In the genomic region with DNA sequence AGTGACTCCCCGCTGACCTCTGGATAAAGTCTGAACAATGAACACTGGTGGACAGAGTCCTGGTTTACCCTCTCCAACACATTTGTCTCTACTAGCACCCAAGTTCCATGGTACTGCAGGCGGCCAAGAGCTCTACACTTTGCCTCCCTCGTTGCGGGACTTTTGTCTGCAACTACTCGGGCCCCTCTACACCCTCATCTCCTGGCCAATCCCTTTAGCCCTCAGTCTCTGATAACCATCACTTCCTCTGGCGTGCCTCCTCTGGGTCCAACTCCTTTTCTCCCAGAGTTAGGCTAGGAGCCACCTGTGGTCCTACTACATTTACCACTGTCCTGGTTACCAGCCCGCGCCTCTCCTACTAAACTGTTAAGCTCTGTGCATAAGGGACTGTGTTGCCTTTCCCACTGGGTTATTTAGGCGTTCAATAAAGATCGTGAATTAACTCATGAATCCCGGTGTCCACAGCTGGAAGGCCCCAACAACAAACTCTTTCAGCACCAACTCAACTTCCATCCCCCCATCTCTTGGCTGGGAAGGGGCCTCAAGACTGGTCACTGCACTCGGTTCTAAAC, we compare ENCODE assay signal across 8 cellular contexts. TPM values are rescaled to one million over a fixed set of nuclear protein-coding genes. Genes with fewer than 3 reads are reported as not detected.
DNase-seq lines count a peak whose midpoint lies in the region; ATAC-seq and TF ChIP-seq lines count a peak whose summit lies in the region.

No MANE protein-coding gene starts in this region.

- peaks cover 62% of the 10 kb centered on the region for H3K4me1 Mint-ChIP-seq in activated naive CD4-positive, alpha-beta T cell treated with anti-CD3 and anti-CD28 coated beads, Interleukin-2, amount 50 U/mL, for 24 hours
- peaks cover 61 to 65% (median 65%) of the 10 kb centered on the region in 3 donors for H3K4me1 Mint-ChIP-seq in T-cell
- peaks cover 27% of the 10 kb centered on the region for H3K4me1 Mint-ChIP-seq in osteocyte (ENCODE audit: unreplicated experiment)

- H3K36me3 Mint-ChIP-seq in activated naive CD4-positive, alpha-beta T cell treated with anti-CD3 and anti-CD28 coated beads, Interleukin-2, amount 50 U/mL, for 24 hours, result peaks cover 5% of the 10 kb centered on the region
- H3K36me3 Mint-ChIP-seq in T-cell (peaks cover 12% of the 10 kb centered on the region), osteocyte (ENCODE audit: unreplicated experiment) (peaks cover 8% of the 10 kb centered on the region)

- no peak for DNase-seq in activated naive CD4-positive, alpha-beta T cell treated with anti-CD3 and anti-CD28 coated beads, Interleukin-2, amount 50 U/mL, for 16 hours
- DNase-seq in T-cell (no peak), fibroblast of pulmonary artery (ENCODE audit: low read depth) (no peak), osteocyte (ENCODE audit: extremely low spot score, unreplicated experiment) (no peak)
- no peak for DNase-seq in central memory CD4-positive, alpha-beta T cell

- H3K4me3 ChIP-seq in fibroblast of pulmonary artery (replicated peaks; ENCODE audit: low read depth, low read length), result peak overlapping the region; percentile 67

- H3K27me3 Mint-ChIP-seq in activated naive CD4-positive, alpha-beta T cell treated with anti-CD3 and anti-CD28 coated beads, Interleukin-2, amount 50 U/mL, for 24 hours, result no peaks in the 10 kb centered on the region
- H3K27me3 Mint-ChIP-seq in T-cell (no peaks in the 10 kb centered on the region), osteocyte (ENCODE audit: unreplicated experiment) (no peaks in the 10 kb centered on the region)

- no peak for TF ChIP-seq CTCF in fibroblast of pulmonary artery (IDR thresholded peaks at IDR 0.05; ENCODE audit: low read length, missing control alignments)
- no peak for TF ChIP-seq CTCF in osteocyte (IDR thresholded peaks at IDR 0.05)

- ATAC-seq in T-cell (replicated peaks in 1 of 4) (no peak), GM21723 (IDR thresholded peaks at IDR 0.05; ENCODE audit: unreplicated experiment) (no peak), GM19328 (IDR thresholded peaks at IDR 0.05; ENCODE audit: unreplicated experiment) (no peak)

- CTCF ChIA-PET in T-cell (lab: Charles Lee), result interaction anchor here in 1 of 2 donors (0.7 to 1.4 kb wide), 3 partner anchors 48 to 599 kb away, joined by 3 to 4 read pairs (median 3); no protein-coding TSS in a partner anchor

- no peaks in the 10 kb centered on the region for H3K9me3 Mint-ChIP-seq in activated naive CD4-positive, alpha-beta T cell treated with anti-CD3 and anti-CD28 coated beads, Interleukin-2, amount 50 U/mL, for 24 hours
- no peaks in the 10 kb centered on the region for H3K9me3 Mint-ChIP-seq in T-cell
- no peaks in the 10 kb centered on the region for H3K9me3 Mint-ChIP-seq in osteocyte (ENCODE audit: unreplicated experiment)

- POLR2A ChIA-PET in T-cell (lab: Charles Lee), result no interaction called here

- H3K4me3 Mint-ChIP-seq in activated naive CD4-positive, alpha-beta T cell treated with anti-CD3 and anti-CD28 coated beads, Interleukin-2, amount 50 U/mL, for 24 hours, result peak overlapping the region; percentile 99
- H3K4me3 Mint-ChIP-seq in T-cell, result peak overlapping the region; percentile 94 to 98 (median 97)
- peak overlapping the region; percentile 90 for H3K4me3 Mint-ChIP-seq in osteocyte (ENCODE audit: unreplicated experiment)

- peak overlapping the region; percentile 98 for H3K27ac Mint-ChIP-seq in activated naive CD4-positive, alpha-beta T cell treated with anti-CD3 and anti-CD28 coated beads, Interleukin-2, amount 50 U/mL, for 24 hours
- H3K27ac Mint-ChIP-seq in T-cell (peak overlapping the region; percentile 96 to 98), osteocyte (ENCODE audit: unreplicated experiment) (peak overlapping the region; percentile 93)

RNA-seq across cellular contexts. Expression of gene HDHD2, which starts 0.8 kb away (rescaled TPM):
- total RNA-seq in T-cell (10 to 100 TPM; 32.9 to 39.3 (median 34.3) TPM), osteocyte (21.3 and 32.2 TPM in 2 replicates)

RNA-seq across cellular contexts. Expression of gene IER3IP1, which starts 26.6 kb away (rescaled TPM):
- 1 to 10 TPM; 3.5 to 8.6 (median 7.3) TPM for total RNA-seq in T-cell
- 14.8 and 15.9 TPM in 2 replicates for total RNA-seq in osteocyte
